26 cellular contexts compared by ENCODE assay signal in genomic region chr4:63106600-63106999, GRCh38.
"Had no signal": no experiment of that assay in that cellular context is flagged by ENCODE, and none has a peak within 500 bp of the region (broad histone marks: within the 10 kb centered on the region; RNA-seq: fewer than 3 reads in every experiment).

No MANE protein-coding gene starts in this region.

- H3K27me3 Mint-ChIP-seq: naive thymus-derived CD4-positive, alpha-beta T cell had no signal

- H3K27me3 ChIP-seq: dorsolateral prefrontal cortex, esophagus squamous epithelium, gastrocnemius medialis, heart right ventricle, left lung had no signal

- H3K36me3 Mint-ChIP-seq: naive thymus-derived CD4-positive, alpha-beta T cell had no signal

- DNase-seq: dermis blood vessel endothelial cell; dorsolateral prefrontal cortex; effector CD4-positive, alpha-beta T cell; effector memory CD4-positive, alpha-beta T cell; erythroblast; esophagus squamous epithelium; foreskin fibroblast; foreskin melanocyte; gastrocnemius medialis; glutamatergic neuron; head of caudate nucleus; heart right ventricle; hippocampal formation; left cardiac atrium; left lung; left ventricle myocardium superior; lower lobe of right lung; mesenchymal stem cell; midbrain; naive thymus-derived CD4-positive, alpha-beta T cell had no signal

- H3K36me3 ChIP-seq: esophagus squamous epithelium, gastrocnemius medialis, heart right ventricle, left lung, lower lobe of right lung had no signal

- H3K27ac ChIP-seq: coronary artery, dorsolateral prefrontal cortex, epithelial cell of prostate, esophagus squamous epithelium, gastrocnemius medialis, heart right ventricle, left lung, lower lobe of right lung had no signal

- H3K4me3 Mint-ChIP-seq: naive thymus-derived CD4-positive, alpha-beta T cell had no signal

- FAIRE-seq: colon, islet of Langerhans, keratinocyte had no signal

- H3K9me3 ChIP-seq: esophagus squamous epithelium, gastrocnemius medialis had no signal

- ATAC-seq: esophagus mucosa; gastrocnemius medialis; heart right ventricle; left cardiac atrium; left lung; left ventricle myocardium superior; lower lobe of right lung; naive thymus-derived CD4-positive, alpha-beta T cell had no signal

- H3K4me3 ChIP-seq: coronary artery, dorsolateral prefrontal cortex, esophagus squamous epithelium, gastrocnemius medialis, heart right ventricle, left lung, lower lobe of right lung had no signal

- H3K4me1 ChIP-seq: esophagus squamous epithelium, gastrocnemius medialis, heart right ventricle, left lung, lower lobe of right lung had no signal

- H3K4me1 Mint-ChIP-seq: naive thymus-derived CD4-positive, alpha-beta T cell had no signal

- H3K27ac Mint-ChIP-seq: naive thymus-derived CD4-positive, alpha-beta T cell had no signal
